ENCODE assay signal across 1 cellular context in genomic region chr1:54199151-54199764, GRCh38.
TF ChIP-seq lines count a peak whose summit lies in the region.

No MANE protein-coding gene starts in this region.

TF ChIP-seq in SK-N-SH, 30 proteins besides CTCF, POLR2A, EP300 and RAD21:
- TF ChIP-seq TCF12 (IDR thresholded peaks at IDR 0.05) (no peak), EZH2phosphoT487 (IDR thresholded peaks at IDR 0.05; ENCODE audit: borderline replicate concordance, low read depth) (no peak), FOXJ3 (CRISPR knock-in tag; IDR thresholded peaks at IDR 0.05) (no peak), CHD2 (IDR thresholded peaks at IDR 0.05; ENCODE audit: low read length, partially characterized antibody) (no peak), GABPA (IDR thresholded peaks at IDR 0.05; ENCODE audit: low read depth) (no peak)
